28 cellular contexts compared by ENCODE assay signal in the genomic region with DNA sequence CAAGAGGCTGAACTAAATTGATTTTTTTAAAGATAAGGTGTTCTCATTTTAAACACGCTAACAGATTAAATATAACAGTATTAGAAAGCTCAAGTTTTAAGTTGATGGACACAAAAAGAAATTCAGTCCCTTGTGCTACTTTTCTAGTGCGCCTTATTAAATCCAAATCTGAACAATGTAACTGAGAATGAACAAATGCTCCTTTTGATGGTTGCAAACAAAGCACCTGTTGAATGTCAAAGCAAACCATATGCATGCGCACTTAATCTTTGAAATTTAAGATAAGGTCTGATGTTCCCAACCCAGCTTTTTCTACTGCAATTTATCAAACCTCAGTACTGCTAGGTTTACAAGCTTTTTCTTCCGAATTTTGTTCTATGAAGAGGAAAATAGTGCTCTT.
"Had no signal": no experiment of that assay in that cellular context is flagged by ENCODE, and none has a peak within 500 bp of the region (broad histone marks: within the 10 kb centered on the region; RNA-seq: fewer than 3 reads in every experiment).

No MANE protein-coding gene starts in this region.

- DNase-seq: stimulated activated CD4-positive, alpha-beta T cell treated with anti-CD3 and anti-CD28 coated beads, Interleukin-2, amount 100 ng/mL, for 48 hours; stimulated activated CD4-positive, alpha-beta T cell treated with anti-CD3 and anti-CD28 coated beads, Interleukin-4, amount 100 ng/mL, for 1 hour; stimulated activated CD4-positive, alpha-beta T cell treated with anti-CD3 and anti-CD28 coated beads, Interleukin-4, amount 100 ng/mL, for 24 hours; stimulated activated CD4-positive, alpha-beta T cell treated with anti-CD3 and anti-CD28 coated beads, Interleukin-4, amount 100 ng/mL, for 4 hours; stimulated activated CD8-positive, alpha-beta memory T cell treated with anti-CD3 and anti-CD28 coated beads, Interleukin-4, amount 100 ng/mL, for 48 hours; stimulated activated naive B cell treated with anti-CD40 and anti-IgM and Interleukin-4, amounts not matched to agents 10 μg/mL and 1 μg/mL and 100 μg/mL, for 72 hours; stimulated activated naive CD4-positive, alpha-beta T cell; stimulated activated naive CD4-positive, alpha-beta T cell treated with Interleukin-2 at 50 U/mL for 16 hours; stimulated activated naive CD8-positive, alpha-beta T cell treated with anti-CD3 and anti-CD28 coated beads, Interleukin-15, amount 100 ng/mL, for 72 hours; stimulated activated naive CD8-positive, alpha-beta T cell treated with anti-CD3 and anti-CD28 coated beads, Interleukin-15, Interleukin-2, amounts not matched to agents 100 U/mL and 50 U/mL, for 24 hours; stomach; substantia nigra; testis; thyroid gland; tibial artery; transverse colon; trophoblast cell; upper lobe of left lung; upper lobe of right lung had no signal

- H3K4me3 Mint-ChIP-seq: stimulated activated effector memory CD8-positive, alpha-beta T cell treated with anti-CD3 and anti-CD28 coated beads, Interleukin-12 subunit alpha, Interleukin-12 subunit beta, amount 100 ng/mL, for 72 hours; stimulated activated memory B cell treated with anti-CD40 and anti-IgM and Interleukin-4, amounts not matched to agents 10 μg/mL and 1 μg/mL and 100 μg/mL, for 72 hours; stimulated activated naive B cell treated with anti-CD40 and anti-IgM and Interleukin-4, amounts not matched to agents 10 μg/mL and 1 μg/mL and 100 μg/mL, for 72 hours; stimulated activated naive CD8-positive, alpha-beta T cell treated with anti-CD3 and anti-CD28 coated beads, Interleukin-15, amount 100 ng/mL, for 72 hours; stimulated activated naive CD8-positive, alpha-beta T cell treated with anti-CD3 and anti-CD28 coated beads, Interleukin-15, Interleukin-2, amounts not matched to agents 100 ng/mL and 50 ng/mL, for 24 hours; type B pancreatic cell had no signal

- H3K9me3 ChIP-seq: stomach, suprapubic skin, testis, thoracic aorta, thyroid gland, tibial artery, tibial nerve, transverse colon, upper lobe of left lung, upper lobe of right lung, vagina had no signal

- ATAC-seq: stimulated activated effector memory CD8-positive, alpha-beta T cell treated with anti-CD3 and anti-CD28 coated beads, Interleukin-12 subunit alpha, Interleukin-12 subunit beta, amount 100 ng/mL, for 72 hours; stimulated activated memory B cell treated with anti-CD40 and anti-IgM and Interleukin-4, amounts not matched to agents 10 μg/mL and 1 μg/mL and 100 μg/mL, for 72 hours; stimulated activated naive B cell treated with anti-CD40 and anti-IgM and Interleukin-4, amounts not matched to agents 10 μg/mL and 1 μg/mL and 100 μg/mL, for 72 hours; stimulated activated naive CD8-positive, alpha-beta T cell treated with anti-CD3 and anti-CD28 coated beads, Interleukin-15, amount 100 ng/mL, for 72 hours; stimulated activated naive CD8-positive, alpha-beta T cell treated with anti-CD3 and anti-CD28 coated beads, Interleukin-15, Interleukin-2, amounts not matched to agents 100 U/mL and 50 U/mL, for 24 hours; upper lobe of right lung had no signal

- H3K27ac ChIP-seq: stomach, suprapubic skin, testis, thoracic aorta, thyroid gland, tibial artery, tibial nerve, transverse colon, upper lobe of left lung, upper lobe of right lung, vagina had no signal

- H3K4me3 ChIP-seq: stomach, suprapubic skin, testis, thoracic aorta, thyroid gland, tibial artery, tibial nerve, transverse colon, upper lobe of left lung, upper lobe of right lung, vagina had no signal

- H3K4me1 Mint-ChIP-seq: stimulated activated effector memory CD8-positive, alpha-beta T cell treated with anti-CD3 and anti-CD28 coated beads, Interleukin-12 subunit alpha, Interleukin-12 subunit beta, amount 100 ng/mL, for 72 hours; stimulated activated memory B cell treated with anti-CD40 and anti-IgM and Interleukin-4, amounts not matched to agents 10 μg/mL and 1 μg/mL and 100 μg/mL, for 72 hours; stimulated activated naive B cell treated with anti-CD40 and anti-IgM and Interleukin-4, amounts not matched to agents 10 μg/mL and 1 μg/mL and 100 μg/mL, for 72 hours; stimulated activated naive CD8-positive, alpha-beta T cell treated with anti-CD3 and anti-CD28 coated beads, Interleukin-15, amount 100 ng/mL, for 72 hours had no signal

- H3K27me3 ChIP-seq: stomach, suprapubic skin, testis, thyroid gland, tibial artery, tibial nerve, transverse colon, upper lobe of left lung, upper lobe of right lung, vagina had no signal

- H3K4me1 ChIP-seq: stomach, suprapubic skin, testis, thyroid gland, tibial artery, tibial nerve, transverse colon, upper lobe of left lung, upper lobe of right lung, vagina had no signal

- FAIRE-seq: urothelium cell line had no signal

- H3K36me3 ChIP-seq: stomach, suprapubic skin, thoracic aorta, thyroid gland, tibial artery, tibial nerve, transverse colon, upper lobe of left lung, upper lobe of right lung, vagina had no signal

- H3K9me3 Mint-ChIP-seq: stimulated activated memory B cell treated with anti-CD40 and anti-IgM and Interleukin-4, amounts not matched to agents 10 μg/mL and 1 μg/mL and 100 μg/mL, for 72 hours; stimulated activated naive B cell treated with anti-CD40 and anti-IgM and Interleukin-4, amounts not matched to agents 10 μg/mL and 1 μg/mL and 100 μg/mL, for 72 hours; stimulated activated naive CD8-positive, alpha-beta T cell treated with anti-CD3 and anti-CD28 coated beads, Interleukin-15, amount 100 ng/mL, for 72 hours; stimulated activated naive CD8-positive, alpha-beta T cell treated with anti-CD3 and anti-CD28 coated beads, Interleukin-15, Interleukin-2, amounts not matched to agents 100 ng/mL and 50 ng/mL, for 24 hours; type B pancreatic cell had no signal

- H3K27ac Mint-ChIP-seq: stimulated activated effector memory CD8-positive, alpha-beta T cell treated with anti-CD3 and anti-CD28 coated beads, Interleukin-12 subunit alpha, Interleukin-12 subunit beta, amount 100 ng/mL, for 72 hours; stimulated activated memory B cell treated with anti-CD40 and anti-IgM and Interleukin-4, amounts not matched to agents 10 μg/mL and 1 μg/mL and 100 μg/mL, for 72 hours; stimulated activated naive B cell treated with anti-CD40 and anti-IgM and Interleukin-4, amounts not matched to agents 10 μg/mL and 1 μg/mL and 100 μg/mL, for 72 hours; stimulated activated naive CD8-positive, alpha-beta T cell treated with anti-CD3 and anti-CD28 coated beads, Interleukin-15, amount 100 ng/mL, for 72 hours; stimulated activated naive CD8-positive, alpha-beta T cell treated with anti-CD3 and anti-CD28 coated beads, Interleukin-15, Interleukin-2, amounts not matched to agents 100 ng/mL and 50 ng/mL, for 24 hours; type B pancreatic cell had no signal

- H3K27me3 Mint-ChIP-seq: stimulated activated memory B cell treated with anti-CD40 and anti-IgM and Interleukin-4, amounts not matched to agents 10 μg/mL and 1 μg/mL and 100 μg/mL, for 72 hours; stimulated activated naive B cell treated with anti-CD40 and anti-IgM and Interleukin-4, amounts not matched to agents 10 μg/mL and 1 μg/mL and 100 μg/mL, for 72 hours; stimulated activated naive CD8-positive, alpha-beta T cell treated with anti-CD3 and anti-CD28 coated beads, Interleukin-15, amount 100 ng/mL, for 72 hours; stimulated activated naive CD8-positive, alpha-beta T cell treated with anti-CD3 and anti-CD28 coated beads, Interleukin-15, Interleukin-2, amounts not matched to agents 100 ng/mL and 50 ng/mL, for 24 hours; type B pancreatic cell had no signal

- H3K36me3 Mint-ChIP-seq: stimulated activated effector memory CD8-positive, alpha-beta T cell treated with anti-CD3 and anti-CD28 coated beads, Interleukin-12 subunit alpha, Interleukin-12 subunit beta, amount 100 ng/mL, for 72 hours; stimulated activated memory B cell treated with anti-CD40 and anti-IgM and Interleukin-4, amounts not matched to agents 10 μg/mL and 1 μg/mL and 100 μg/mL, for 72 hours; stimulated activated naive B cell treated with anti-CD40 and anti-IgM and Interleukin-4, amounts not matched to agents 10 μg/mL and 1 μg/mL and 100 μg/mL, for 72 hours had no signal
